In genomic region chr11:118522571-118523072, GRCh38 we compare ENCODE assay signal across 8 cellular contexts. TPM values are rescaled to one million over a fixed set of nuclear protein-coding genes. Genes with fewer than 3 reads are reported as not detected.
DNase-seq lines count a peak whose midpoint lies in the region; ATAC-seq and TF ChIP-seq lines count a peak whose summit lies in the region.

No MANE protein-coding gene starts in this region.

- H3K27ac Mint-ChIP-seq in activated B cell treated with CpG ODN at 0.5 μM for 24 hours, result peak overlapping the region; percentile 7
- H3K27ac Mint-ChIP-seq in activated CD4-positive, alpha-beta T cell treated with anti-CD3 and anti-CD28 coated beads for 36 hours, result no peak overlapping the region

- intact Hi-C loops in activated B cell treated with CpG ODN at 0.5 μM for 24 hours (cut with micrococcal nuclease), result no loop called here
- intact Hi-C loops in activated CD4-positive, alpha-beta T cell treated with anti-CD3 and anti-CD28 coated beads for 36 hours (cut with DNase I, micrococcal nuclease), result no loop called here

- POLR2A ChIA-PET in activated B cell treated with CpG ODN at 0.5 μM for 24 hours (lab: Charles Lee), result no interaction called here
- POLR2A ChIA-PET in activated CD4-positive, alpha-beta T cell treated with anti-CD3 and anti-CD28 coated beads for 36 hours (lab: Charles Lee), result no interaction called here

- H3K4me3 ChIP-seq in coronary artery, result no peak overlapping the region

- H3K9me3 Mint-ChIP-seq in activated B cell treated with CpG ODN at 0.5 μM for 24 hours, result no peaks in the 10 kb centered on the region
- no peaks in the 10 kb centered on the region for H3K9me3 Mint-ChIP-seq in activated CD4-positive, alpha-beta T cell treated with anti-CD3 and anti-CD28 coated beads for 36 hours (ENCODE audit: low read depth)

- H3K4me1 Mint-ChIP-seq in activated B cell treated with CpG ODN at 0.5 μM for 24 hours, result peaks cover 8% of the 10 kb centered on the region
- peaks cover 4% of the 10 kb centered on the region for H3K4me1 Mint-ChIP-seq in activated CD4-positive, alpha-beta T cell treated with anti-CD3 and anti-CD28 coated beads for 36 hours

- DNase-seq in AG09319 (ENCODE audit: extremely low read depth, low read depth) (no peak), HCEC 1CT (peak; percentile 63), activated B cell treated with CpG ODN at 0.5 μM for 24 hours (no peak), kidney tubule cell (ENCODE audit: low spot score) (peak; percentile 48), coronary artery (ENCODE audit: low spot score) (no peak)
- no peak for DNase-seq in central memory CD4-positive, alpha-beta T cell
- no peak for DNase-seq in activated CD4-positive, alpha-beta T cell treated with anti-CD3 and anti-CD28 coated beads for 36 hours

- TF ChIP-seq CTCF in AG09319 (IDR thresholded peaks at IDR 0.05; ENCODE audit: low read depth, low read length) (peak; percentile 36), activated B cell treated with CpG ODN at 0.5 μM for 24 hours (IDR thresholded peaks at IDR 0.05) (no peak), coronary artery (IDR thresholded peaks at IDR 0.05) (no peak)

- no peak overlapping the region for H3K27ac ChIP-seq in coronary artery

- CTCF ChIA-PET in activated B cell treated with CpG ODN at 0.5 μM for 24 hours (lab: Charles Lee), result no interaction called here
- CTCF ChIA-PET in activated CD4-positive, alpha-beta T cell treated with anti-CD3 and anti-CD28 coated beads for 36 hours (lab: Charles Lee), result no interaction called here

- no peak overlapping the region for H3K4me3 Mint-ChIP-seq in activated B cell treated with CpG ODN at 0.5 μM for 24 hours
- H3K4me3 Mint-ChIP-seq in activated CD4-positive, alpha-beta T cell treated with anti-CD3 and anti-CD28 coated beads for 36 hours, result no peak overlapping the region

- no peaks in the 10 kb centered on the region for H3K27me3 Mint-ChIP-seq in activated B cell treated with CpG ODN at 0.5 μM for 24 hours
- H3K27me3 Mint-ChIP-seq in activated CD4-positive, alpha-beta T cell treated with anti-CD3 and anti-CD28 coated beads for 36 hours, result no peaks in the 10 kb centered on the region

- ATAC-seq in activated B cell treated with CpG ODN at 0.5 μM for 24 hours (ENCODE audit: low read depth) (no peak), HG03280 (IDR thresholded peaks at IDR 0.05; ENCODE audit: unreplicated experiment) (no peak)
- no peak for ATAC-seq in activated CD4-positive, alpha-beta T cell treated with anti-CD3 and anti-CD28 coated beads for 36 hours

- H3K36me3 Mint-ChIP-seq in activated B cell treated with CpG ODN at 0.5 μM for 24 hours (ENCODE audit: low read depth), result peaks cover 55% of the 10 kb centered on the region
- H3K36me3 Mint-ChIP-seq in activated CD4-positive, alpha-beta T cell treated with anti-CD3 and anti-CD28 coated beads for 36 hours (ENCODE audit: low read depth), result peaks cover 35% of the 10 kb centered on the region

RNA-seq across cellular contexts. Expression of gene TTC36, which starts 4.7 kb away (rescaled TPM):
- total RNA-seq in activated B cell treated with CpG ODN at 0.5 μM for 24 hours, result 0.32 and 0.44 TPM in 2 replicates
- total RNA-seq in activated CD4-positive, alpha-beta T cell treated with anti-CD3 and anti-CD28 coated beads for 36 hours, result under 1 TPM; 0.21 to 0.59 TPM

RNA-seq across cellular contexts. Expression of gene TMEM25, which starts 8.4 kb away (rescaled TPM):
- total RNA-seq in activated B cell treated with CpG ODN at 0.5 μM for 24 hours, result 9.4 and 12.5 TPM in 2 replicates
- total RNA-seq in activated CD4-positive, alpha-beta T cell treated with anti-CD3 and anti-CD28 coated beads for 36 hours, result 10 to 100 TPM; 12.2 to 17.4 TPM

RNA-seq across cellular contexts. Expression of gene IFT46, which starts 43.1 kb away (rescaled TPM):
- 13.8 and 13.9 TPM in 2 replicates for total RNA-seq in activated B cell treated with CpG ODN at 0.5 μM for 24 hours
- 10 to 100 TPM; 18.7 to 25.4 TPM for total RNA-seq in activated CD4-positive, alpha-beta T cell treated with anti-CD3 and anti-CD28 coated beads for 36 hours

RNA-seq across cellular contexts. Expression of gene ARCN1, which starts 49.6 kb away (rescaled TPM):
- total RNA-seq in activated B cell treated with CpG ODN at 0.5 μM for 24 hours, result 91.3 and 94.7 TPM in 2 replicates
- total RNA-seq in activated CD4-positive, alpha-beta T cell treated with anti-CD3 and anti-CD28 coated beads for 36 hours, result 100 to 1,000 TPM; 148 to 154 TPM

Comparison
In these comparisons a context has a peak if more than half of its experiments do, and no peak if none do; other contexts are left out.
1. DNase-seq: peak in HCEC 1CT (single experiment) and kidney tubule cell (single experiment); none in AG09319 (single experiment), activated B cell treated with CpG ODN at 0.5 μM for 24 hours (single experiment), central memory CD4-positive, alpha-beta T cell (single experiment), activated CD4-positive, alpha-beta T cell treated with anti-CD3 and anti-CD28 coated beads for 36 hours (single experiment) and coronary artery (single experiment).